Comparison of ENCODE assay signal across 16 cellular contexts in the genomic region with DNA sequence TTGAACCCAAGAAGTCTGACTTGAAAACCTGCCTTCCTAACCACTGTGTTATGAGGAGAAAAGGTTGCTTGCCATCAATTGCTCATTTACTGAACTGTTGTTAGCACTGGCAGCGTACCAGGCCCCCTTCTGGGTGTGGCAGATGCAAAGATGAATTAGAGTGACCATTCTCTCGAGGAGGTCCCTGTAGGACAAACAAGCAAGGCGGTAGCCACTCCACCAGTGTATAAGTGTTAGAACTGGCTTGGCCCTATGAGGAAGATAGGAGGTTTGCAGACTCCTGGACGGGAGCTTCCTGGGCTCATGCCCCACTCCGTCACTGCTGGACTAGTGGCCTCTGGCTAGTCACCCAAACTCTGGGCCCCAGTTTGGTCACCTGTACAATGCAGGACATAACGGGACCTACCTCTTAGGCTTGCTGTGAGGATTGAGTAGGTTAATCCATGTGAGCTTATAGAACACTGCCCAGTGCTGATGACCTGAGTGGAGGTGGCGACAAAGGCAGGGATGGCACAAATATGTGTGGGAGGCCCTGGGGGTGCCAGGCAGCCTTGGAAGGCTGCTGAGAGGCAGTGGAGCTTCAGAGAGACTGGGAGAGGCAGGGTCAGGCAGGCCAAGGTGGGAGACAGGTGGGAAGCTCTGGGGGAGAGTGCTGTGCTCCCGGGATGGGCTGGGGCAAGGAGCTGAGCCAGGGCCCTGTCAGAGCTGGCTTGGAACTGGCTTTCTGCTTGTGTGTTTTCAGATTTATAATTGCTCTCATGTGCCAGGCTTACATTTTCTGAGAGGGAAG.
DNase-seq lines count a peak whose midpoint lies in the region; ATAC-seq and TF ChIP-seq lines count a peak whose summit lies in the region.
"Had no signal": no experiment of that assay in that cellular context is flagged by ENCODE, and none has a peak within 500 bp of the region (broad histone marks: within the 10 kb centered on the region; RNA-seq: fewer than 3 reads in every experiment).

No MANE protein-coding gene starts in this region.

- peaks cover 5% of the 10 kb centered on the region for H3K79me1 ChIP-seq in trophoblast cell (ENCODE audit: low read length)

- no peak overlapping the region for H2AFZ ChIP-seq in trophoblast cell (ENCODE audit: insufficient read depth, low read length, poor library complexity)

- ATAC-seq in HG02973 (IDR thresholded peaks at IDR 0.05; ENCODE audit: unreplicated experiment) = no peak
- ATAC-seq: activated CD8-positive, alpha-beta memory T cell treated with anti-CD3 and anti-CD28 coated beads, Interleukin-2, amount 10 ng/mL, durations not matched to agents 7 days and 5 days; foreskin keratinocyte; left colon had no signal

- TF ChIP-seq CTCF in adrenal gland (IDR thresholded peaks at IDR 0.05) = no peak

- H3K4ac ChIP-seq in trophoblast cell (ENCODE audit: low read depth, low read length) = no peak overlapping the region

- DNase-seq in NCI-H748 (lab: John Stamatoyannopoulos, UW; ENCODE audit: unreplicated experiment) (peak; percentile 40), NCI-H748 treated with DMSO at 0.1 percent for 48 hours (lab: John Stamatoyannopoulos, UW) (no peak), COR-L47 (lab: John Stamatoyannopoulos, UW) (peak; percentile 65), adrenal gland (peak in 4 of 7 donors; percentile 0 to 38 (median 12)), trophoblast cell (no peak), substantia nigra (lab: John Stamatoyannopoulos, UW) (no peak), NCI-H187 (lab: John Stamatoyannopoulos, UW) (no peak)
- DNase-seq: activated CD8-positive, alpha-beta memory T cell treated with anti-CD3 and anti-CD28 coated beads, Interleukin-2, amount 10 ng/mL, durations not matched to agents 7 days and 5 days; foreskin keratinocyte; MM.1S; stimulated activated CD4-positive, alpha-beta T cell treated with anti-CD3 and anti-CD28 coated beads, Interleukin-2, amount 100 ng/mL, for 48 hours; tibial artery had no signal

- no peak overlapping the region for H3K18ac ChIP-seq in trophoblast cell (ENCODE audit: low read length)

- no peak overlapping the region for H2BK120ac ChIP-seq in trophoblast cell (ENCODE audit: insufficient read depth, low read length, poor library complexity)

- H3K79me2 ChIP-seq in trophoblast cell (ENCODE audit: control insufficient read depth, insufficient read depth, low read length, poor library complexity) = no peaks in the 10 kb centered on the region

- no peak overlapping the region for H3K4me2 ChIP-seq in trophoblast cell (ENCODE audit: low read length)

- H3K9ac ChIP-seq in trophoblast cell (ENCODE audit: low read length) = no peak overlapping the region

- H4K12ac ChIP-seq in trophoblast cell (ENCODE audit: low read depth, low read length) = no peak overlapping the region

- TF ChIP-seq POLR2A in adrenal gland (IDR thresholded peaks at IDR 0.05) = no peak

- H2AK5ac ChIP-seq in trophoblast cell (ENCODE audit: low read length) = no peak overlapping the region

- H3K27ac ChIP-seq in adrenal gland (no peak overlapping the region), trophoblast cell (ENCODE audit: low read depth, low read length) (no peak overlapping the region), substantia nigra (ENCODE audit: low read depth, low read length, poor library complexity, severe bottlenecking) (no peak overlapping the region)
- H3K27ac ChIP-seq: foreskin keratinocyte, ovary, RWPE1, tibial artery had no signal

- H2BK5ac ChIP-seq in trophoblast cell (ENCODE audit: low read depth, low read length, poor library complexity) = no peak overlapping the region

- no peak overlapping the region for H3K23ac ChIP-seq in trophoblast cell (ENCODE audit: low read length)

- H3K14ac ChIP-seq in trophoblast cell (ENCODE audit: low read length) = no peak overlapping the region

- WGBS in adrenal gland, 4 donors = 93 to 98% (median 94%) methylated on average over 6 to 8 of the region's 8 CpGs
- WGBS in trophoblast cell (ENCODE audit: extremely low coverage, insufficient coverage, insufficient read length) = no CpG with 5 or more reads among the region's 8 CpGs

- H3K9me3 ChIP-seq in adrenal gland (replicated peaks in 1 of 3) = no peaks in the 10 kb centered on the region
- H3K9me3 ChIP-seq in trophoblast cell (ENCODE audit: insufficient read depth, low read depth, low read length) = peaks cover 5% of the 10 kb centered on the region
- H3K9me3 ChIP-seq: ovary, tibial artery had no signal

- no peak overlapping the region for H4K8ac ChIP-seq in trophoblast cell (ENCODE audit: low read depth, low read length)

- H3K27me3 ChIP-seq in adrenal gland (no peaks in the 10 kb centered on the region), trophoblast cell (ENCODE audit: insufficient read depth, low read length) (no peaks in the 10 kb centered on the region)
- H3K27me3 ChIP-seq: foreskin keratinocyte, ovary, tibial artery had no signal

- H3K36me3 ChIP-seq in adrenal gland (replicated peaks in 1 of 2) (no peaks in the 10 kb centered on the region), trophoblast cell (ENCODE audit: control insufficient read depth in 1 of 2, insufficient read depth in 2 of 2, low read length in 2 of 2) (no peaks in the 10 kb centered on the region)
- H3K36me3 ChIP-seq: ovary had no signal

- no peak overlapping the region for H2BK12ac ChIP-seq in trophoblast cell (ENCODE audit: low read length)

- H3K4me3 ChIP-seq in adrenal gland (no peak overlapping the region), trophoblast cell (ENCODE audit: low read depth, low read length) (no peak overlapping the region)
- H3K4me3 ChIP-seq: ovary, tibial artery had no signal

- intact Hi-C loops in adrenal gland (cut with DNase I) = loop anchor here in 1 of 2 donors (10.0 kb wide), 1 partner anchor 146 kb away; no protein-coding TSS in a partner anchor

- peak overlapping the region; percentile 33 for H4K91ac ChIP-seq in trophoblast cell (ENCODE audit: low read depth, low read length)

- H3K4me1 ChIP-seq in adrenal gland (replicated peaks in 1 of 2) = peaks cover 7 to 14% of the 10 kb centered on the region in 2 donors
- peaks cover 6 to 10% of the 10 kb centered on the region in 2 experiments for H3K4me1 ChIP-seq in trophoblast cell (ENCODE audit: control insufficient read depth in 1 of 2, insufficient read depth in 2 of 2, low read length in 2 of 2)
- H3K4me1 ChIP-seq: foreskin keratinocyte, tibial artery had no signal

Comparison
In these comparisons a context has a peak if more than half of its experiments do, and no peak if none do; other contexts are left out.
1. DNase-seq: peak in NCI-H748 (single experiment), COR-L47 (single experiment) and adrenal gland (4 of 7); none in NCI-H748 treated with DMSO at 0.1 percent for 48 hours (single experiment), trophoblast cell (0 of 2), substantia nigra (0 of 49) and NCI-H187 (0 of 2).